In genomic region chr13:43141685-43142084, GRCh38 we compare ENCODE assay signal across 18 cellular contexts.
DNase-seq lines count a peak whose midpoint lies in the region; ATAC-seq and TF ChIP-seq lines count a peak whose summit lies in the region.
"Had no signal": no experiment of that assay in that cellular context is flagged by ENCODE, and none has a peak within 500 bp of the region (broad histone marks: within the 10 kb centered on the region; RNA-seq: fewer than 3 reads in every experiment).

No MANE protein-coding gene starts in this region.

- POLR2A ChIA-PET in WTC11 (lab: Charles Lee): interaction anchor here (0.6 kb wide), 1 partner anchor 768 kb away, joined by 3 read pairs; no protein-coding TSS in a partner anchor

- CTCF ChIA-PET in WTC11 (lab: Charles Lee): interaction anchor here (0.8 to 2.9 kb wide), 5 partner anchors 9 to 663 kb away, joined by 3 to 15 read pairs (median 3); partner anchors contain the start of gene DNAJC15

- H3K27ac ChIP-seq in HUES6 (ENCODE audit: low read depth, low read length): no peak overlapping the region
- H3K27ac ChIP-seq: BLaER1, HL-60 had no signal

- H3K27me3 ChIP-seq in HUES6 (ENCODE audit: control insufficient read depth, insufficient read depth, low read length): no peaks in the 10 kb centered on the region
- H3K27me3 ChIP-seq: BLaER1 had no signal

- DNase-seq in ELF-1 (ENCODE audit: low read depth, low spot score) (peak; percentile 63), WTC11 (ENCODE audit: low spot score) (peak; percentile 21), iPS-NIHi7 (ENCODE audit: extremely low spot score) (peak; percentile 33), progenitor cell of endocrine pancreas (ENCODE audit: low spot score, unreplicated experiment) (no peak)
- DNase-seq: 8988T, AML-193, Calu3, GOT3, HCEC 1CT, HFFc6, KG1 had no signal

- H3K27me3 Mint-ChIP-seq in WTC11 (ENCODE audit: low read depth) (no peaks in the 10 kb centered on the region; the same call in 1 of the 2 replicates), progenitor cell of endocrine pancreas (peaks cover 8% of the 10 kb centered on the region)

- H3K9me3 Mint-ChIP-seq in WTC11 (peaks cover 5% of the 10 kb centered on the region), progenitor cell of endocrine pancreas (ENCODE audit: low read depth) (no peaks in the 10 kb centered on the region)
- H3K9me3 Mint-ChIP-seq: HFFc6, IgD-negative memory B cell had no signal

- H3K36me3 Mint-ChIP-seq in WTC11: no peaks in the 10 kb centered on the region
- no peaks in the 10 kb centered on the region for H3K36me3 Mint-ChIP-seq in progenitor cell of endocrine pancreas (ENCODE audit: insufficient read depth)
- H3K36me3 Mint-ChIP-seq: IgD-negative memory B cell had no signal

- no peaks in the 10 kb centered on the region for H3K36me3 ChIP-seq in HUES6 (ENCODE audit: control insufficient read depth, insufficient read depth, low read length)
- H3K36me3 ChIP-seq: BLaER1 had no signal

- no peaks in the 10 kb centered on the region for H3K9me3 ChIP-seq in HUES6 (ENCODE audit: control insufficient read depth, insufficient read depth, low read depth, low read length)
- H3K9me3 ChIP-seq: BLaER1 had no signal

- H3K4me3 Mint-ChIP-seq in WTC11 (peak overlapping the region; percentile 15; the same call in 1 of the 2 replicates), progenitor cell of endocrine pancreas (ENCODE audit: low read depth) (no peak overlapping the region)
- H3K4me3 Mint-ChIP-seq: HFFc6, IgD-negative memory B cell had no signal

- H3K4me1 ChIP-seq in HUES6 (ENCODE audit: control insufficient read depth, insufficient read depth, low read length): peaks cover 27% of the 10 kb centered on the region

- peaks cover 52% of the 10 kb centered on the region for H3K4me1 Mint-ChIP-seq in WTC11
- peaks cover 25% of the 10 kb centered on the region for H3K4me1 Mint-ChIP-seq in progenitor cell of endocrine pancreas (ENCODE audit: low read depth)

- H3K4me3 ChIP-seq in HUES6 (ENCODE audit: low read depth, low read length): 0 out of 2 replicates have a peak overlapping the region, but pooled peaks have one; percentile 14
- H3K4me3 ChIP-seq: BLaER1 had no signal

- H3K27ac Mint-ChIP-seq in WTC11 (peak overlapping the region; percentile 43; the same call in 1 of the 2 replicates), progenitor cell of endocrine pancreas (no peak overlapping the region)
- H3K27ac Mint-ChIP-seq: HFFc6 had no signal

- TF ChIP-seq CTCF in WTC11 (IDR thresholded peaks at IDR 0.05) (no peak), progenitor cell of endocrine pancreas (IDR thresholded peaks at IDR 0.05; ENCODE audit: unreplicated experiment) (no peak)

- no peak overlapping the region for H3K9ac ChIP-seq in HUES6 (ENCODE audit: low read length)
- H3K9ac ChIP-seq: BLaER1 had no signal

- ATAC-seq in WTC11 (peak; percentile 47), HG03097 (IDR thresholded peaks at IDR 0.05; ENCODE audit: low FRiP score, unreplicated experiment) (no peak), GM21619 (IDR thresholded peaks at IDR 0.05; ENCODE audit: unreplicated experiment) (no peak), GM21723 (IDR thresholded peaks at IDR 0.05; ENCODE audit: unreplicated experiment) (no peak)

TF ChIP-seq in WTC11, 78 proteins besides CTCF, POLR2A, EP300 and RAD21:
- TF ChIP-seq, protein P1, sequence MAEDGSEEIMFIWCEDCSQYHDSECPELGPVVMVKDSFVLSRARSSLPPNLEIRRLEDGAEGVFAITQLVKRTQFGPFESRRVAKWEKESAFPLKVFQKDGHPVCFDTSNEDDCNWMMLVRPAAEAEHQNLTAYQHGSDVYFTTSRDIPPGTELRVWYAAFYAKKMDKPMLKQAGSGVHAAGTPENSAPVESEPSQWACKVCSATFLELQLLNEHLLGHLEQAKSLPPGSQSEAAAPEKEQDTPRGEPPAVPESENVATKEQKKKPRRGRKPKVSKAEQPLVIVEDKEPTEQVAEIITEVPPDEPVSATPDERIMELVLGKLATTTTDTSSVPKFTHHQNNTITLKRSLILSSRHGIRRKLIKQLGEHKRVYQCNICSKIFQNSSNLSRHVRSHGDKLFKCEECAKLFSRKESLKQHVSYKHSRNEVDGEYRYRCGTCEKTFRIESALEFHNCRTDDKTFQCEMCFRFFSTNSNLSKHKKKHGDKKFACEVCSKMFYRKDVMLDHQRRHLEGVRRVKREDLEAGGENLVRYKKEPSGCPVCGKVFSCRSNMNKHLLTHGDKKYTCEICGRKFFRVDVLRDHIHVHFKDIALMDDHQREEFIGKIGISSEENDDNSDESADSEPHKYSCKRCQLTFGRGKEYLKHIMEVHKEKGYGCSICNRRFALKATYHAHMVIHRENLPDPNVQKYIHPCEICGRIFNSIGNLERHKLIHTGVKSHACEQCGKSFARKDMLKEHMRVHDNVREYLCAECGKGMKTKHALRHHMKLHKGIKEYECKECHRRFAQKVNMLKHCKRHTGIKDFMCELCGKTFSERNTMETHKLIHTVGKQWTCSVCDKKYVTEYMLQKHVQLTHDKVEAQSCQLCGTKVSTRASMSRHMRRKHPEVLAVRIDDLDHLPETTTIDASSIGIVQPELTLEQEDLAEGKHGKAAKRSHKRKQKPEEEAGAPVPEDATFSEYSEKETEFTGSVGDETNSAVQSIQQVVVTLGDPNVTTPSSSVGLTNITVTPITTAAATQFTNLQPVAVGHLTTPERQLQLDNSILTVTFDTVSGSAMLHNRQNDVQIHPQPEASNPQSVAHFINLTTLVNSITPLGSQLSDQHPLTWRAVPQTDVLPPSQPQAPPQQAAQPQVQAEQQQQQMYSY (CRISPR knock-in tag; IDR thresholded peaks at IDR 0.05): no peak
- no peak for TF ChIP-seq KAT7 (CRISPR knock-in tag; IDR thresholded peaks at IDR 0.05; ENCODE audit: borderline replicate concordance)
- no peak for TF ChIP-seq ELF4 (CRISPR knock-in tag; IDR thresholded peaks at IDR 0.05; ENCODE audit: low read depth)
- no peak for TF ChIP-seq ATF1 (CRISPR knock-in tag; IDR thresholded peaks at IDR 0.05)
- no peak for TF ChIP-seq ZNF281 (CRISPR knock-in tag; IDR thresholded peaks at IDR 0.05)
- TF ChIP-seq SMAD3 (CRISPR knock-in tag; IDR thresholded peaks at IDR 0.05; ENCODE audit: borderline replicate concordance): no peak
- TF ChIP-seq, protein P2, sequence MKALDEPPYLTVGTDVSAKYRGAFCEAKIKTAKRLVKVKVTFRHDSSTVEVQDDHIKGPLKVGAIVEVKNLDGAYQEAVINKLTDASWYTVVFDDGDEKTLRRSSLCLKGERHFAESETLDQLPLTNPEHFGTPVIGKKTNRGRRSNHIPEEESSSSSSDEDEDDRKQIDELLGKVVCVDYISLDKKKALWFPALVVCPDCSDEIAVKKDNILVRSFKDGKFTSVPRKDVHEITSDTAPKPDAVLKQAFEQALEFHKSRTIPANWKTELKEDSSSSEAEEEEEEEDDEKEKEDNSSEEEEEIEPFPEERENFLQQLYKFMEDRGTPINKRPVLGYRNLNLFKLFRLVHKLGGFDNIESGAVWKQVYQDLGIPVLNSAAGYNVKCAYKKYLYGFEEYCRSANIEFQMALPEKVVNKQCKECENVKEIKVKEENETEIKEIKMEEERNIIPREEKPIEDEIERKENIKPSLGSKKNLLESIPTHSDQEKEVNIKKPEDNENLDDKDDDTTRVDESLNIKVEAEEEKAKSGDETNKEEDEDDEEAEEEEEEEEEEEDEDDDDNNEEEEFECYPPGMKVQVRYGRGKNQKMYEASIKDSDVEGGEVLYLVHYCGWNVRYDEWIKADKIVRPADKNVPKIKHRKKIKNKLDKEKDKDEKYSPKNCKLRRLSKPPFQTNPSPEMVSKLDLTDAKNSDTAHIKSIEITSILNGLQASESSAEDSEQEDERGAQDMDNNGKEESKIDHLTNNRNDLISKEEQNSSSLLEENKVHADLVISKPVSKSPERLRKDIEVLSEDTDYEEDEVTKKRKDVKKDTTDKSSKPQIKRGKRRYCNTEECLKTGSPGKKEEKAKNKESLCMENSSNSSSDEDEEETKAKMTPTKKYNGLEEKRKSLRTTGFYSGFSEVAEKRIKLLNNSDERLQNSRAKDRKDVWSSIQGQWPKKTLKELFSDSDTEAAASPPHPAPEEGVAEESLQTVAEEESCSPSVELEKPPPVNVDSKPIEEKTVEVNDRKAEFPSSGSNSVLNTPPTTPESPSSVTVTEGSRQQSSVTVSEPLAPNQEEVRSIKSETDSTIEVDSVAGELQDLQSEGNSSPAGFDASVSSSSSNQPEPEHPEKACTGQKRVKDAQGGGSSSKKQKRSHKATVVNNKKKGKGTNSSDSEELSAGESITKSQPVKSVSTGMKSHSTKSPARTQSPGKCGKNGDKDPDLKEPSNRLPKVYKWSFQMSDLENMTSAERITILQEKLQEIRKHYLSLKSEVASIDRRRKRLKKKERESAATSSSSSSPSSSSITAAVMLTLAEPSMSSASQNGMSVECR (CRISPR knock-in tag; IDR thresholded peaks at IDR 0.05; ENCODE audit: borderline replicate concordance): no peak
- TF ChIP-seq NR1H2 (CRISPR knock-in tag; IDR thresholded peaks at IDR 0.05): no peak
- no peak for TF ChIP-seq GABPB1 (CRISPR knock-in tag; IDR thresholded peaks at IDR 0.05)
